In genomic region chr2:174600349-174600748, GRCh38 we compare ENCODE assay signal across 13 cellular contexts. TPM values are rescaled to one million over a fixed set of nuclear protein-coding genes. Genes with fewer than 3 reads are reported as not detected.
A peak's percentile ranks its signal among the peaks of the same experiment; 100 is the strongest.
DNase-seq lines count a peak whose midpoint lies in the region; ATAC-seq and TF ChIP-seq lines count a peak whose summit lies in the region.
"Had no signal": no experiment of that assay in that cellular context is flagged by ENCODE, and none has a peak within 500 bp of the region (broad histone marks: within the 10 kb centered on the region; RNA-seq: fewer than 3 reads in every experiment).

No MANE protein-coding gene starts in this region.

- no peak for DNase-seq in Right ventricle myocardium inferior (ENCODE audit: missing footprints)
- no peak for DNase-seq in cardiac septum (ENCODE audit: low spot score)
- peak; percentile 9 for DNase-seq in MV-4-11 (lab: John Stamatoyannopoulos, UW)
- no peak for DNase-seq in upper lobe of right lung
- DNase-seq in NCI-H2196 (lab: John Stamatoyannopoulos, UW; ENCODE audit: unreplicated experiment): no peak
- no peak for DNase-seq in GM19240 (ENCODE audit: insufficient read length, low spot score)
- DNase-seq in GM23248: no peak
- DNase-seq: activated CD4-positive, alpha-beta T cell treated with anti-CD3 and anti-CD28 coated beads, Interleukin-2, amount 50 U/mL, for 48 hours; AML-193; hypothalamus; MM.1S; PC-9 had no signal

- no peaks in the 10 kb centered on the region for H3K9me3 ChIP-seq in gastroesophageal sphincter
- no peaks in the 10 kb centered on the region for H3K9me3 ChIP-seq in upper lobe of right lung
- no peaks in the 10 kb centered on the region for H3K9me3 ChIP-seq in GM23248 (ENCODE audit: low read depth)

- no peak overlapping the region for H3K4me2 ChIP-seq in GM23248 (ENCODE audit: unreplicated experiment)
- H3K4me2 ChIP-seq: PC-9 had no signal

- H3K4me3 ChIP-seq in gastroesophageal sphincter (no peak overlapping the region), upper lobe of right lung (no peak overlapping the region), GM23248 (no peak overlapping the region)
- H3K4me3 ChIP-seq: PC-9 had no signal

- peak; percentile 16 for ATAC-seq in Right ventricle myocardium inferior
- ATAC-seq in gastroesophageal sphincter: peak; percentile 27
- ATAC-seq in upper lobe of right lung: peak; percentile 48

- no peak overlapping the region for H2AFZ ChIP-seq in GM23248
- H2AFZ ChIP-seq: PC-9 had no signal

- 78 to 98% methylated on average over 4 of the region's 4 CpGs for WGBS in gastroesophageal sphincter (ENCODE audit: low coverage in 1 of 2), 2 donors
- WGBS in GM23248 (ENCODE audit: low coverage in 1 of 2, low lambda C conversion rate in 2 of 2, missing lambda C conversion rate in 2 of 2), 2 experiments: 95 to 96% methylated on average over 4 of the region's 4 CpGs

- H3K36me3 ChIP-seq in gastroesophageal sphincter (peaks cover 0 to 4% of the 10 kb centered on the region in 2 donors), upper lobe of right lung (no peaks in the 10 kb centered on the region), GM23248 (ENCODE audit: low read depth) (no peaks in the 10 kb centered on the region)

- H3K79me2 ChIP-seq in GM23248 (ENCODE audit: insufficient read depth): peaks cover 72% of the 10 kb centered on the region

- TF ChIP-seq EP300 in gastroesophageal sphincter (IDR thresholded peaks at IDR 0.05): no peak

- no peak for TF ChIP-seq POLR2A in gastroesophageal sphincter (IDR thresholded peaks at IDR 0.05)

- no peaks in the 10 kb centered on the region for H4K20me1 ChIP-seq in GM23248 (ENCODE audit: insufficient read depth)

- H3K27ac ChIP-seq in gastroesophageal sphincter (peak overlapping the region in 1 of 4 donors; percentile 56), upper lobe of right lung (peak overlapping the region; percentile 48), GM23248 (no peak overlapping the region)
- H3K27ac ChIP-seq: PC-9 had no signal

- intact Hi-C loops in Right ventricle myocardium inferior (cut with DNase I): no loop called here
- intact Hi-C loops in cardiac septum (cut with DNase I): no loop called here
- intact Hi-C loops in upper lobe of right lung (cut with DNase I): no loop called here

- in situ Hi-C loops in GM23248 (cut with MboI): no loop called here

- H3K27me3 ChIP-seq in gastroesophageal sphincter (no peaks in the 10 kb centered on the region), upper lobe of right lung (no peaks in the 10 kb centered on the region), GM23248 (replicated peaks; ENCODE audit: insufficient read depth) (no peaks in the 10 kb centered on the region)

- H3F3A ChIP-seq in GM23248 (ENCODE audit: insufficient read depth): peaks cover 34% of the 10 kb centered on the region

- TF ChIP-seq CTCF in gastroesophageal sphincter (IDR thresholded peaks at IDR 0.05): no peak
- TF ChIP-seq CTCF in upper lobe of right lung (IDR thresholded peaks at IDR 0.05): no peak

- H3K4me1 ChIP-seq in gastroesophageal sphincter (peaks cover 5 to 59% (median 6%) of the 10 kb centered on the region in 3 donors), upper lobe of right lung (peaks cover 18% of the 10 kb centered on the region), GM23248 (ENCODE audit: insufficient read depth) (peaks cover 34% of the 10 kb centered on the region)

- H3K9ac ChIP-seq in GM23248: no peak overlapping the region

- H3K9me2 ChIP-seq in GM23248 (ENCODE audit: insufficient read depth): no peaks in the 10 kb centered on the region

RNA-seq across cellular contexts. Expression of gene WIPF1, which starts 2.7 kb away (rescaled TPM):
- 19.4 TPM for total RNA-seq in Right ventricle myocardium inferior
- 20.9 TPM for total RNA-seq in cardiac septum
- 10 to 100 TPM; 32.2 to 50.4 (median 44.2) TPM for total RNA-seq in gastroesophageal sphincter
- total RNA-seq in upper lobe of right lung: 71.5 TPM
- total RNA-seq in GM23248 (2014; rRNA removed; shearing (Covaris generic)): 20.1 and 21.4 TPM in 2 replicates
- 47.8 and 50.3 TPM in 2 replicates for polyA plus RNA-seq in GM23248 (2016; fragmentation: Nextera tagmentation; extraction: Ambion mirVana)
